17 cellular contexts compared by ENCODE assay signal in genomic region chr3:126149960-126150515, GRCh38. TPM values are rescaled to one million over a fixed set of nuclear protein-coding genes. Genes with fewer than 3 reads are reported as not detected.
A peak's percentile ranks its signal among the peaks of the same experiment; 100 is the strongest.
DNase-seq lines count a peak whose midpoint lies in the region; ATAC-seq and TF ChIP-seq lines count a peak whose summit lies in the region.
"Had no signal": no experiment of that assay in that cellular context is flagged by ENCODE, and none has a peak within 500 bp of the region (broad histone marks: within the 10 kb centered on the region; RNA-seq: fewer than 3 reads in every experiment).

No MANE protein-coding gene starts in this region.

- no peak overlapping the region for H3K27ac Mint-ChIP-seq in activated CD8-positive, alpha-beta T cell treated with anti-CD3 and anti-CD28 coated beads, Interleukin-2, amount 10 ng/mL, durations not matched to agents 7 days and 5 days
- no peak overlapping the region for H3K27ac Mint-ChIP-seq in activated CD8-positive, alpha-beta T cell treated with anti-CD3 and anti-CD28 coated beads for 36 hours
- no peak overlapping the region for H3K27ac Mint-ChIP-seq in activated naive CD4-positive, alpha-beta T cell treated with anti-CD3 and anti-CD28 coated beads, Interleukin-2, amount 50 U/mL, for 72 hours

- TF ChIP-seq POLR2A in Peyer's patch (IDR thresholded peaks at IDR 0.05) = no peak
- TF ChIP-seq POLR2A in sigmoid colon (IDR thresholded peaks at IDR 0.05) = no peak

- H3K4me1 ChIP-seq in Peyer's patch (no peaks in the 10 kb centered on the region), sigmoid colon (no peaks in the 10 kb centered on the region), Karpas-422 (ENCODE audit: low read length) (no peaks in the 10 kb centered on the region)

- no peaks in the 10 kb centered on the region for H3K36me3 Mint-ChIP-seq in activated CD8-positive, alpha-beta T cell treated with anti-CD3 and anti-CD28 coated beads, Interleukin-2, amount 10 ng/mL, durations not matched to agents 7 days and 5 days (ENCODE audit: low read depth)
- H3K36me3 Mint-ChIP-seq in activated CD8-positive, alpha-beta T cell treated with anti-CD3 and anti-CD28 coated beads for 36 hours (ENCODE audit: low read depth) = no peaks in the 10 kb centered on the region
- no peaks in the 10 kb centered on the region for H3K36me3 Mint-ChIP-seq in activated naive CD4-positive, alpha-beta T cell treated with anti-CD3 and anti-CD28 coated beads, Interleukin-2, amount 50 U/mL, for 72 hours

- CTCF ChIA-PET in activated CD8-positive, alpha-beta T cell treated with anti-CD3 and anti-CD28 coated beads, Interleukin-2, amount 10 ng/mL, durations not matched to agents 7 days and 5 days (lab: Charles Lee) = no interaction called here
- CTCF ChIA-PET in activated CD8-positive, alpha-beta T cell treated with anti-CD3 and anti-CD28 coated beads for 36 hours (lab: Charles Lee) = interaction anchor here (3.5 kb wide), 1 partner anchor 16 kb away, joined by 12 read pairs; no protein-coding TSS in a partner anchor

- peak; percentile 6 for DNase-seq in activated CD8-positive, alpha-beta T cell treated with anti-CD3 and anti-CD28 coated beads, Interleukin-2, amount 10 ng/mL, durations not matched to agents 7 days and 5 days
- DNase-seq in activated CD8-positive, alpha-beta T cell treated with anti-CD3 and anti-CD28 coated beads for 36 hours = no peak
- peak in 2 of 3 donors; percentile 7 to 22 for DNase-seq in Peyer's patch
- peak; percentile 33 for DNase-seq in left lobe of liver (ENCODE audit: low spot score)
- DNase-seq in sigmoid colon = peak; percentile 48
- no peak for DNase-seq in left colon
- DNase-seq in Karpas-422 = no peak
- DNase-seq in activated naive CD4-positive, alpha-beta T cell treated with anti-CD3 and anti-CD28 coated beads, Interleukin-2, amount 50 U/mL, for 72 hours (ENCODE audit: low spot score in 2 of 2) = no peak
- DNase-seq: DMS 273 treated with DMSO at 0.1 percent for 48 hours, EL, MG63, NCI-H1092 treated with DMSO at 0.1 percent for 48 hours, NCI-H1694, NCI-H2227 treated with DMSO at 0.1 percent for 48 hours, NCI-H524, PC-9 had no signal

- no peak for TF ChIP-seq EP300 in sigmoid colon (IDR thresholded peaks at IDR 0.05)

- H3K4me3 ChIP-seq in Peyer's patch (no peak overlapping the region), sigmoid colon (no peak overlapping the region), Karpas-422 (ENCODE audit: low read length) (no peak overlapping the region)
- H3K4me3 ChIP-seq: MG63, PC-9 had no signal

- no peak overlapping the region for H2AFZ ChIP-seq in Karpas-422 (ENCODE audit: low read length)
- H2AFZ ChIP-seq: PC-9 had no signal

- POLR2A ChIA-PET in activated CD8-positive, alpha-beta T cell treated with anti-CD3 and anti-CD28 coated beads, Interleukin-2, amount 10 ng/mL, durations not matched to agents 7 days and 5 days (lab: Charles Lee) = no interaction called here
- POLR2A ChIA-PET in activated CD8-positive, alpha-beta T cell treated with anti-CD3 and anti-CD28 coated beads for 36 hours (lab: Charles Lee) = no interaction called here

- no peaks in the 10 kb centered on the region for H4K20me1 ChIP-seq in Karpas-422 (ENCODE audit: insufficient read depth, low read depth, low read length)

- no peak overlapping the region for H3K9ac ChIP-seq in Karpas-422 (ENCODE audit: low read length)

- H3K27ac ChIP-seq in Peyer's patch (no peak overlapping the region), sigmoid colon (no peak overlapping the region), Karpas-422 (ENCODE audit: low read length) (no peak overlapping the region)
- H3K27ac ChIP-seq: C4-2B, PC-9 had no signal

- no peak overlapping the region for H3K4me2 ChIP-seq in Karpas-422 (ENCODE audit: low read depth, low read length, poor library complexity, severe bottlenecking)
- H3K4me2 ChIP-seq: PC-9 had no signal

- 91 to 92% methylated on average over 7 of the region's 7 CpGs for WGBS in sigmoid colon, 2 donors

- no peaks in the 10 kb centered on the region for H3K36me3 ChIP-seq in Peyer's patch
- no peaks in the 10 kb centered on the region for H3K36me3 ChIP-seq in sigmoid colon
- H3K36me3 ChIP-seq in Karpas-422 (ENCODE audit: insufficient read depth, low read length) = no peaks in the 10 kb centered on the region
- H3K36me3 ChIP-seq: MG63 had no signal

- ATAC-seq in activated CD8-positive, alpha-beta T cell treated with anti-CD3 and anti-CD28 coated beads, Interleukin-2, amount 10 ng/mL, durations not matched to agents 7 days and 5 days = no peak
- ATAC-seq in activated CD8-positive, alpha-beta T cell treated with anti-CD3 and anti-CD28 coated beads for 36 hours = no peak
- ATAC-seq in left lobe of liver = no peak
- ATAC-seq in left colon = no peak
- ATAC-seq in activated naive CD4-positive, alpha-beta T cell treated with anti-CD3 and anti-CD28 coated beads, Interleukin-2, amount 50 U/mL, for 72 hours = no peak

- no peaks in the 10 kb centered on the region for H3K79me2 ChIP-seq in Karpas-422 (ENCODE audit: low read length)

- no peaks in the 10 kb centered on the region for H3K9me3 Mint-ChIP-seq in activated CD8-positive, alpha-beta T cell treated with anti-CD3 and anti-CD28 coated beads, Interleukin-2, amount 10 ng/mL, durations not matched to agents 7 days and 5 days (ENCODE audit: insufficient read depth)
- no peaks in the 10 kb centered on the region for H3K9me3 Mint-ChIP-seq in activated CD8-positive, alpha-beta T cell treated with anti-CD3 and anti-CD28 coated beads for 36 hours
- H3K9me3 Mint-ChIP-seq in activated naive CD4-positive, alpha-beta T cell treated with anti-CD3 and anti-CD28 coated beads, Interleukin-2, amount 50 U/mL, for 72 hours = no peaks in the 10 kb centered on the region

- H3K27me3 ChIP-seq in Peyer's patch = no peaks in the 10 kb centered on the region
- no peaks in the 10 kb centered on the region for H3K27me3 ChIP-seq in sigmoid colon
- no peaks in the 10 kb centered on the region for H3K27me3 ChIP-seq in Karpas-422 (ENCODE audit: low read length)
- H3K27me3 ChIP-seq: MG63 had no signal

- H3K9me2 ChIP-seq in Karpas-422 (replicated peaks; ENCODE audit: insufficient read depth, low read length) = no peaks in the 10 kb centered on the region

- H3K9me3 ChIP-seq in Peyer's patch = no peaks in the 10 kb centered on the region
- no peaks in the 10 kb centered on the region for H3K9me3 ChIP-seq in sigmoid colon
- no peaks in the 10 kb centered on the region for H3K9me3 ChIP-seq in Karpas-422 (ENCODE audit: low read length)
- H3K9me3 ChIP-seq: MG63 had no signal

- no peaks in the 10 kb centered on the region for H3K27me3 Mint-ChIP-seq in activated CD8-positive, alpha-beta T cell treated with anti-CD3 and anti-CD28 coated beads, Interleukin-2, amount 10 ng/mL, durations not matched to agents 7 days and 5 days (ENCODE audit: low read depth)
- no peaks in the 10 kb centered on the region for H3K27me3 Mint-ChIP-seq in activated CD8-positive, alpha-beta T cell treated with anti-CD3 and anti-CD28 coated beads for 36 hours

- no peak for TF ChIP-seq CTCF in activated CD8-positive, alpha-beta T cell treated with anti-CD3 and anti-CD28 coated beads for 36 hours (IDR thresholded peaks at IDR 0.05)
- TF ChIP-seq CTCF in Peyer's patch (IDR thresholded peaks at IDR 0.05) = no peak
- no peak for TF ChIP-seq CTCF in sigmoid colon (IDR thresholded peaks at IDR 0.05)

- no peak overlapping the region for H3K4me3 Mint-ChIP-seq in activated CD8-positive, alpha-beta T cell treated with anti-CD3 and anti-CD28 coated beads, Interleukin-2, amount 10 ng/mL, durations not matched to agents 7 days and 5 days
- no peak overlapping the region for H3K4me3 Mint-ChIP-seq in activated CD8-positive, alpha-beta T cell treated with anti-CD3 and anti-CD28 coated beads for 36 hours

- intact Hi-C loops in activated CD8-positive, alpha-beta T cell treated with anti-CD3 and anti-CD28 coated beads for 36 hours (cut with micrococcal nuclease) = no loop called here
- intact Hi-C loops in sigmoid colon (cut with DNase I) = no loop called here
- intact Hi-C loops in left colon (cut with DNase I, micrococcal nuclease) = no loop called here

- no peaks in the 10 kb centered on the region for H3K4me1 Mint-ChIP-seq in activated CD8-positive, alpha-beta T cell treated with anti-CD3 and anti-CD28 coated beads, Interleukin-2, amount 10 ng/mL, durations not matched to agents 7 days and 5 days (ENCODE audit: low read depth)
- no peaks in the 10 kb centered on the region for H3K4me1 Mint-ChIP-seq in activated CD8-positive, alpha-beta T cell treated with anti-CD3 and anti-CD28 coated beads for 36 hours (ENCODE audit: low read depth)

RNA-seq across cellular contexts. Expression of gene ALDH1L1, which starts 30.3 kb away (rescaled TPM):
- total RNA-seq in activated CD8-positive, alpha-beta T cell treated with anti-CD3 and anti-CD28 coated beads, Interleukin-2, amount 10 ng/mL, durations not matched to agents 7 days and 5 days = not detected
- not detected for total RNA-seq in activated CD8-positive, alpha-beta T cell treated with anti-CD3 and anti-CD28 coated beads for 36 hours
- total RNA-seq in Peyer's patch (10 to 100 TPM in 1 of 4 donors, 1 to 10 TPM in 3; 2.0 to 14.2 (median 4.6) TPM), left lobe of liver (492 TPM), sigmoid colon (10 to 100 TPM; 15.0 to 32.5 (median 27.6) TPM), left colon (10 to 100 TPM in 1 of 2 donors, 1 to 10 TPM in 1; 7.7 to 26.7 TPM)
- 10 to 100 TPM in 1 of 3 donors, 1 to 10 TPM in 2; 7.2 to 10.4 (median 8.5) TPM for polyA plus RNA-seq in sigmoid colon
- total RNA-seq in Karpas-422 (2014; rRNA removed; shearing (Covaris generic); ENCODE audit: low replicate concordance) = not detected in 2 replicates
- under 1 TPM; 0.18 to 0.34 TPM for total RNA-seq in activated naive CD4-positive, alpha-beta T cell treated with anti-CD3 and anti-CD28 coated beads, Interleukin-2, amount 50 U/mL, for 72 hours

Comparison
In these comparisons a context has a peak if more than half of its experiments do, and no peak if none do; other contexts are left out.
1. DNase-seq: peak in activated CD8-positive, alpha-beta T cell treated with anti-CD3 and anti-CD28 coated beads, Interleukin-2, amount 10 ng/mL, durations not matched to agents 7 days and 5 days (single experiment), Peyer's patch (2 of 3), left lobe of liver (single experiment) and sigmoid colon (single experiment); none in activated CD8-positive, alpha-beta T cell treated with anti-CD3 and anti-CD28 coated beads for 36 hours (single experiment), left colon (0 of 2), Karpas-422 (single experiment) and activated naive CD4-positive, alpha-beta T cell treated with anti-CD3 and anti-CD28 coated beads, Interleukin-2, amount 50 U/mL, for 72 hours (0 of 2).
2. RNA of gene ALDH1L1, which starts 30.3 kb away (total RNA-seq): 492 TPM in left lobe of liver (single experiment); 15.0 to 32.5 TPM in sigmoid colon, 7.7 to 26.7 TPM in left colon, 2.0 to 14.2 TPM in Peyer's patch, 0.18 to 0.34 TPM in activated naive CD4-positive, alpha-beta T cell treated with anti-CD3 and anti-CD28 coated beads, Interleukin-2, amount 50 U/mL, for 72 hours, not detected in activated CD8-positive, alpha-beta T cell treated with anti-CD3 and anti-CD28 coated beads for 36 hours, not detected in activated CD8-positive, alpha-beta T cell treated with anti-CD3 and anti-CD28 coated beads, Interleukin-2, amount 10 ng/mL, durations not matched to agents 7 days and 5 days and not detected in Karpas-422; every median in the first group is over 10 times any median in the second.